13 cellular contexts compared by ENCODE assay signal in the genomic region with DNA sequence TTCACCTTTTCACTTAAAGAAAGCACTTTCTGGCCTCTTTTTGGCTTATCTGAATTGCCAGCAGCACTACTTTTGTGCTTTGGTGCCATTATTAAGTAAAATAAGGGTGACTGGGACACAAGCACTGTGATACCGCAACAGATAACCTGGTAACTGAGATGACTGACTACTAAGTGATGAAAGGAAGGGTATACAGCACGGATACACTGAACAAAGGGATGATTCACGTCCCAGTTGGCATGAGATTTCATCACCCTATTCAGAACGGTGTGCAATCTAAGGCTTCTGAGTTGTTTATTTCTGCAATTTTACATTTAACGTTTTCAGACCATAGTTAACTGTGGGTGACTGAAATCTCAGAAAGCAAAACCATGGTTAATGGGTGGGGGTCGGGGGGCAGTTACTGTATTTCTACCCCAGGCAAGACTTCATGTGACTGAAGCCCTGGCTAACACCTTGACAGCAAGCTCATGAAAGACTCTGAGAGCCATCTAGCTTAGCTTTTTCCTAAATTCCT.
DNase-seq lines count a peak whose midpoint lies in the region; ATAC-seq, FAIRE-seq and TF ChIP-seq lines count a peak whose summit lies in the region.
"Had no signal": no experiment of that assay in that cellular context is flagged by ENCODE, and none has a peak within 500 bp of the region (broad histone marks: within the 10 kb centered on the region; RNA-seq: fewer than 3 reads in every experiment).

No MANE protein-coding gene starts in this region.

- no peaks in the 10 kb centered on the region for H3K27me3 ChIP-seq in H1 (replicated peaks in 1 of 4; ENCODE audit: control insufficient read depth in 3 of 4, extremely low read depth in 1 of 4, insufficient read depth in 3 of 4, low read length in 3 of 4)
- H3K27me3 ChIP-seq: pancreas had no signal

- no peak overlapping the region for H4K91ac ChIP-seq in H1 (replicated peaks; ENCODE audit: insufficient read length, low read length)

- H3K9me3 ChIP-seq in H1 (ENCODE audit: insufficient read depth in 2 of 2, low read depth in 1 of 2, low read length in 1 of 2), result no peaks in the 10 kb centered on the region; a peak in 1 of 4 replicates
- H3K9me3 ChIP-seq: pancreas had no signal

- 0 out of 2 replicates have a peak overlapping the region, but pooled peaks have one; percentile 17 for H2AFZ ChIP-seq in H1 (ENCODE audit: low read length)

- no peak overlapping the region for H3K9ac ChIP-seq in H1 (replicated peaks in 1 of 4; ENCODE audit: extremely low read depth in 1 of 4, low read depth in 3 of 4, low read length in 3 of 4)

- H3K4me3 Mint-ChIP-seq in activated naive CD4-positive, alpha-beta T cell treated with anti-CD3 and anti-CD28 coated beads for 36 hours, result no peak overlapping the region
- H3K4me3 Mint-ChIP-seq: activated CD4-positive, alpha-beta memory T cell treated with anti-CD3 and anti-CD28 coated beads for 36 hours; activated naive CD8-positive, alpha-beta T cell treated with anti-CD3 and anti-CD28 coated beads, Interleukin-2, amount 50 U/mL, for 24 hours; H9 had no signal

- TF ChIP-seq EP300 in H1 (IDR thresholded peaks at IDR 0.05; ENCODE audit: borderline replicate concordance in 1 of 2, low read depth in 2 of 2, low read length in 2 of 2), result no peak

- no peak overlapping the region for H3K27ac Mint-ChIP-seq in activated naive CD4-positive, alpha-beta T cell treated with anti-CD3 and anti-CD28 coated beads for 36 hours
- H3K27ac Mint-ChIP-seq: activated CD4-positive, alpha-beta memory T cell treated with anti-CD3 and anti-CD28 coated beads for 36 hours; activated naive CD8-positive, alpha-beta T cell treated with anti-CD3 and anti-CD28 coated beads, Interleukin-2, amount 50 U/mL, for 24 hours; H9 had no signal

- H3K36me3 ChIP-seq in H1 (ENCODE audit: control insufficient read depth in 2 of 4, insufficient read depth in 4 of 4, low read length in 3 of 4), result no peaks in the 10 kb centered on the region
- H3K36me3 ChIP-seq: pancreas had no signal

- no peaks in the 10 kb centered on the region for H3K4me1 Mint-ChIP-seq in activated naive CD4-positive, alpha-beta T cell treated with anti-CD3 and anti-CD28 coated beads for 36 hours (ENCODE audit: low read depth)
- H3K4me1 Mint-ChIP-seq: activated naive CD8-positive, alpha-beta T cell treated with anti-CD3 and anti-CD28 coated beads, Interleukin-2, amount 50 U/mL, for 24 hours; H9 had no signal

- H3K9me3 Mint-ChIP-seq in activated naive CD4-positive, alpha-beta T cell treated with anti-CD3 and anti-CD28 coated beads for 36 hours, result peaks cover 2% of the 10 kb centered on the region
- H3K9me3 Mint-ChIP-seq: activated CD4-positive, alpha-beta memory T cell treated with anti-CD3 and anti-CD28 coated beads for 36 hours; activated naive CD8-positive, alpha-beta T cell treated with anti-CD3 and anti-CD28 coated beads, Interleukin-2, amount 50 U/mL, for 24 hours; H9 had no signal

- no peak for TF ChIP-seq RAD21 in H1 (IDR thresholded peaks at IDR 0.05 in 1 of 2, conservative IDR thresholded peaks at IDR 0.05 in 1 of 2; ENCODE audit: low read depth in 2 of 2, low read length in 2 of 2)

- no peaks in the 10 kb centered on the region for H3K23me2 ChIP-seq in H1 (ENCODE audit: low read depth, low read length)

- H2AK5ac ChIP-seq in H1 (ENCODE audit: low read depth, low read length), result no peak overlapping the region

- H3K56ac ChIP-seq in H1 (replicated peaks; ENCODE audit: insufficient read length, low read depth, low read length), result no peak overlapping the region

- no peaks in the 10 kb centered on the region for H3K27me3 Mint-ChIP-seq in activated naive CD4-positive, alpha-beta T cell treated with anti-CD3 and anti-CD28 coated beads for 36 hours (ENCODE audit: low read depth)

- H3K27ac ChIP-seq in H1 (ENCODE audit: low read depth, low read length), result no peak overlapping the region
- H3K27ac ChIP-seq: pancreas had no signal

- 87% methylated on average over 6 of the region's 6 CpGs; no CpG with 5 or more reads in 1 of the 2 experiments for WGBS in H1 (ENCODE audit: extremely low coverage in 1 of 2, insufficient coverage in 1 of 2, insufficient read length in 1 of 2, insufficient replicate concordance in 2 of 2, low coverage in 1 of 2, low lambda C conversion rate in 2 of 2, missing lambda C conversion rate in 1 of 2), 2 experiments

- no peaks in the 10 kb centered on the region for H3K36me3 Mint-ChIP-seq in activated naive CD4-positive, alpha-beta T cell treated with anti-CD3 and anti-CD28 coated beads for 36 hours (ENCODE audit: low read depth)
- H3K36me3 Mint-ChIP-seq: activated CD4-positive, alpha-beta memory T cell treated with anti-CD3 and anti-CD28 coated beads for 36 hours had no signal

- no peak overlapping the region for H4K5ac ChIP-seq in H1 (ENCODE audit: insufficient read length, low read depth, low read length)

- H3K4ac ChIP-seq in H1 (replicated peaks; ENCODE audit: insufficient read length, low read depth, low read length), result no peak overlapping the region

- no peak overlapping the region for H2BK5ac ChIP-seq in H1 (ENCODE audit: low read depth, low read length)

- no peak for TF ChIP-seq POLR2A in H1 (IDR thresholded peaks at IDR 0.05; ENCODE audit: control extremely low read depth in 1 of 2, low read depth in 2 of 2, low read length in 2 of 2)

- DNase-seq in NCI-H345 (lab: John Stamatoyannopoulos, UW) (peak; percentile 17), NCI-H345 treated with DMSO at 0.1 percent for 48 hours (lab: John Stamatoyannopoulos, UW; ENCODE audit: unreplicated experiment) (no peak), RCC 7860 (ENCODE audit: low spot score) (peak; percentile 84), H1 (ENCODE audit: low read depth in 1 of 2, low spot score in 2 of 2) (peak in 1 of 2 experiments; percentile 3), skeletal muscle cell (ENCODE audit: low read depth) (peak; percentile 73), cortex of kidney (lab: John Stamatoyannopoulos, UW) (no peak)
- no peak for DNase-seq in activated naive CD4-positive, alpha-beta T cell treated with anti-CD3 and anti-CD28 coated beads for 36 hours
- DNase-seq: activated CD4-positive, alpha-beta memory T cell treated with anti-CD3 and anti-CD28 coated beads for 36 hours; activated naive CD8-positive, alpha-beta T cell treated with anti-CD3 and anti-CD28 coated beads, Interleukin-2, amount 50 U/mL, for 24 hours; H9; NCI-H2029; pancreas had no signal

- POLR2A ChIA-PET in H1 (lab: Charles Lee; ENCODE audit: partially characterized antibody), result no interaction called here

- no peak overlapping the region for H3K4me2 ChIP-seq in H1 (ENCODE audit: insufficient read depth in 1 of 2, low read depth in 2 of 2, low read length in 2 of 2)

- TF ChIP-seq CTCF in H1 (IDR thresholded peaks at IDR 0.05; ENCODE audit: control extremely low read depth in 1 of 3, insufficient read depth in 1 of 3, low read depth in 1 of 3, low read length in 3 of 3), result no peak

- no peaks in the 10 kb centered on the region for H3K79me1 ChIP-seq in H1 (ENCODE audit: low read depth, low read length)

- H3K14ac ChIP-seq in H1 (ENCODE audit: insufficient read length), result no peak overlapping the region

- no peak for ATAC-seq in GM18511 (IDR thresholded peaks at IDR 0.05; ENCODE audit: unreplicated experiment)
- ATAC-seq: activated naive CD8-positive, alpha-beta T cell treated with anti-CD3 and anti-CD28 coated beads, Interleukin-2, amount 50 U/mL, for 24 hours; pancreas had no signal

- peak; percentile 87 for FAIRE-seq in RCC 7860 (lab: Jason Lieb, UNC)
- FAIRE-seq in H1 (lab: Jason Lieb, UNC), result no peak
- FAIRE-seq: pancreas had no signal

- no peaks in the 10 kb centered on the region for H3K4me1 ChIP-seq in H1 (replicated peaks in 1 of 4; ENCODE audit: control insufficient read depth in 3 of 4, insufficient read depth in 4 of 4, low read length in 3 of 4)
- H3K4me1 ChIP-seq: pancreas had no signal

- H3K79me2 ChIP-seq in H1 (ENCODE audit: control insufficient read depth in 1 of 2, insufficient read depth in 2 of 2, low read length in 2 of 2), result no peaks in the 10 kb centered on the region

- no peak overlapping the region for H3K18ac ChIP-seq in H1 (ENCODE audit: extremely low read depth, low read length)

- H2BK15ac ChIP-seq in H1 (ENCODE audit: low read length), result no peak overlapping the region

- no peaks in the 10 kb centered on the region for H4K20me1 ChIP-seq in H1 (replicated peaks in 1 of 2; ENCODE audit: control insufficient read depth in 1 of 2, insufficient read depth in 2 of 2, low read length in 2 of 2)

- intact Hi-C loops in activated naive CD4-positive, alpha-beta T cell treated with anti-CD3 and anti-CD28 coated beads for 36 hours (cut with micrococcal nuclease), result no loop called here

- CTCF ChIA-PET in H1 (lab: Charles Lee; ENCODE audit: partially characterized antibody), result interaction anchor here (1.6 kb wide), 1 partner anchor 26 kb away, joined by 4 read pairs; no protein-coding TSS in a partner anchor
- CTCF ChIA-PET in activated naive CD4-positive, alpha-beta T cell treated with anti-CD3 and anti-CD28 coated beads for 36 hours (lab: Charles Lee), result no interaction called here

- no peak overlapping the region for H2BK20ac ChIP-seq in H1 (ENCODE audit: low read length)

- H3K4me3 ChIP-seq in H1 (ENCODE audit: extremely low read depth in 1 of 4, insufficient read depth in 2 of 4, low read depth in 3 of 4, low read length in 4 of 4) (no peak overlapping the region), skeletal muscle cell (ENCODE audit: low read depth, low read length) (no peak overlapping the region)
- H3K4me3 ChIP-seq: pancreas had no signal

- H2BK12ac ChIP-seq in H1 (ENCODE audit: low read depth, low read length), result no peak overlapping the region

- H2BK120ac ChIP-seq in H1 (replicated peaks; ENCODE audit: low read depth, low read length), result no peak overlapping the region

- H4K8ac ChIP-seq in H1 (ENCODE audit: extremely low read depth, insufficient read depth, low read length), result no peak overlapping the region

- no peak overlapping the region for H3K23ac ChIP-seq in H1 (ENCODE audit: insufficient read length)

TF ChIP-seq in H1, 55 proteins besides CTCF, POLR2A, EP300 and RAD21 (continues in another document):
- TF ChIP-seq HDAC2 (IDR thresholded peaks at IDR 0.05; ENCODE audit: borderline replicate concordance in 1 of 2, low read depth in 2 of 2, low read length in 2 of 2) (no peak), NANOG (IDR thresholded peaks at IDR 0.05; ENCODE audit: insufficient read depth, low read depth, low read length, poor library complexity, severe bottlenecking) (no peak), JUN (IDR thresholded peaks at IDR 0.05; ENCODE audit: low read depth, low read length) (no peak), SIRT6 (IDR thresholded peaks at IDR 0.05; ENCODE audit: low read length) (no peak), EZH2 (IDR thresholded peaks at IDR 0.05; ENCODE audit: low read depth, low read length, severe bottlenecking) (no peak), EGR1 (IDR thresholded peaks at IDR 0.05; ENCODE audit: borderline replicate concordance, low read depth, low read length) (no peak), YY1 (IDR thresholded peaks at IDR 0.05; ENCODE audit: low read depth, low read length) (no peak), TAF7 (optimal IDR thresholded peaks at IDR 0.05; ENCODE audit: borderline replicate concordance, low read depth, low read length) (no peak), RNF2 (IDR thresholded peaks at IDR 0.05; ENCODE audit: borderline replicate concordance, low read depth, low read length, missing control alignments, poor library complexity, severe bottlenecking) (no peak), CBX5 (IDR thresholded peaks at IDR 0.05; ENCODE audit: low read depth, low read length) (no peak)

Comparison
In these comparisons a context has a peak if more than half of its experiments do, and no peak if none do; other contexts are left out.
1. DNase-seq: peak in NCI-H345 (single experiment), RCC 7860 (single experiment) and skeletal muscle cell (single experiment); none in NCI-H345 treated with DMSO at 0.1 percent for 48 hours (single experiment), cortex of kidney (single experiment) and activated naive CD4-positive, alpha-beta T cell treated with anti-CD3 and anti-CD28 coated beads for 36 hours (single experiment).